22 cellular contexts compared by ENCODE assay signal in genomic region chr11:128941573-128942271, GRCh38. TPM values are rescaled to one million over a fixed set of nuclear protein-coding genes. Genes with fewer than 3 reads are reported as not detected.
DNase-seq lines count a peak whose midpoint lies in the region; ATAC-seq and TF ChIP-seq lines count a peak whose summit lies in the region.
"Had no signal": no experiment of that assay in that cellular context is flagged by ENCODE, and none has a peak within 500 bp of the region (broad histone marks: within the 10 kb centered on the region; RNA-seq: fewer than 3 reads in every experiment).

No MANE protein-coding gene starts in this region.

- no peaks in the 10 kb centered on the region for H3K4me1 Mint-ChIP-seq in natural killer cell

- peaks cover 0 to 7% (median 0%) of the 10 kb centered on the region in 11 experiments; a peak in 1 of 22 replicates for H4K20me1 ChIP-seq in BLaER1 treated with 17β-estradiol and CSF1 and Interleukin-3, amounts not matched to agents 10 nM and 100 nM

- peaks cover 27 to 84% (median 65%) of the 10 kb centered on the region in 10 experiments for H3K4me1 ChIP-seq in BLaER1 treated with 17β-estradiol and CSF1 and Interleukin-3, amounts not matched to agents 10 nM and 100 nM
- H3K4me1 ChIP-seq in breast epithelium = no peaks in the 10 kb centered on the region
- H3K4me1 ChIP-seq in aorta (ENCODE audit: control insufficient read depth in 1 of 2, insufficient read depth in 2 of 2, low read length in 2 of 2) = no peaks in the 10 kb centered on the region
- H3K4me1 ChIP-seq: Caco-2, SJSA1 had no signal

- H3K27ac Mint-ChIP-seq in natural killer cell = no peak overlapping the region
- H3K27ac Mint-ChIP-seq: CD4-positive, alpha-beta T cell had no signal

- H3K36me3 ChIP-seq in BLaER1 treated with 17β-estradiol and CSF1 and Interleukin-3, amounts not matched to agents 10 nM and 100 nM = no peaks in the 10 kb centered on the region
- H3K36me3 ChIP-seq in breast epithelium = no peaks in the 10 kb centered on the region
- no peaks in the 10 kb centered on the region for H3K36me3 ChIP-seq in aorta (ENCODE audit: control insufficient read depth in 1 of 2, insufficient read depth in 2 of 2, low read length in 1 of 2)
- H3K36me3 ChIP-seq: SJSA1 had no signal

- H3K9ac ChIP-seq in BLaER1 treated with 17β-estradiol and CSF1 and Interleukin-3, amounts not matched to agents 10 nM and 100 nM = no peak overlapping the region
- H3K9ac ChIP-seq: KMS-11 had no signal

- H3K4me3 Mint-ChIP-seq in natural killer cell = no peak overlapping the region
- H3K4me3 Mint-ChIP-seq: CD4-positive, alpha-beta T cell had no signal

- TF ChIP-seq POLR2A in breast epithelium (IDR thresholded peaks at IDR 0.05) = no peak

- H3K27ac ChIP-seq in BLaER1 treated with 17β-estradiol and CSF1 and Interleukin-3, amounts not matched to agents 10 nM and 100 nM = no peak overlapping the region; a peak in 1 of 22 replicates
- peak overlapping the region; percentile 76 to 80 for H3K27ac ChIP-seq in breast epithelium
- no peak overlapping the region for H3K27ac ChIP-seq in aorta (ENCODE audit: low read depth in 1 of 2, low read length in 2 of 2)
- H3K27ac ChIP-seq: KMS-11, PC-9, SJSA1 had no signal

- H3K36me3 Mint-ChIP-seq in natural killer cell = no peaks in the 10 kb centered on the region

- intact Hi-C loops in breast epithelium (cut with DNase I; ENCODE audit: low total_unique reads) (loop anchor here (5.0 kb wide), 1 partner anchor 1154 kb away; no protein-coding TSS in a partner anchor), posterior vena cava (cut with DNase I) (no loop called here), natural killer cell (cut with micrococcal nuclease) (no loop called here), aorta (cut with DNase I) (no loop called here)

- 88 to 92% methylated on average over 14 of the region's 14 CpGs for WGBS in aorta, 2 donors

- H3K4me2 ChIP-seq in BLaER1 treated with 17β-estradiol and CSF1 and Interleukin-3, amounts not matched to agents 10 nM and 100 nM = peak overlapping the region; percentile 54 to 78 (median 62); a peak in 21 of 22 replicates
- H3K4me2 ChIP-seq: KMS-11, PC-9 had no signal

- H3K9me3 Mint-ChIP-seq in natural killer cell = no peaks in the 10 kb centered on the region
- H3K9me3 Mint-ChIP-seq: CD4-positive, alpha-beta T cell had no signal

- no peak for DNase-seq in breast epithelium (ENCODE audit: low spot score in 2 of 2)
- DNase-seq in posterior vena cava (ENCODE audit: low spot score) = peak; percentile 64
- DNase-seq in natural killer cell = no peak
- DNase-seq in aorta = no peak
- no peak for DNase-seq in NCI-H1417 (lab: John Stamatoyannopoulos, UW)
- DNase-seq: 8988T; Caco-2; CD4-positive, alpha-beta T cell; HCEC 1CT; NCI-H1417 treated with DMSO at 0.1 percent for 48 hours; NCI-H187 treated with DMSO at 0.1 percent for 48 hours; NCI-H2227 treated with DMSO at 0.1 percent for 48 hours; NCI-H524; NCI-H82; PC-9 had no signal

- H3K27me3 ChIP-seq in BLaER1 treated with 17β-estradiol and CSF1 and Interleukin-3, amounts not matched to agents 10 nM and 100 nM = peaks cover 0 to 24% (median 0%) of the 10 kb centered on the region in 11 experiments; a peak in 5 of 22 replicates
- H3K27me3 ChIP-seq in breast epithelium (peaks cover 0 to 28% of the 10 kb centered on the region in 2 donors), aorta (ENCODE audit: control insufficient read depth in 1 of 2, insufficient read depth in 2 of 2, low read length in 1 of 2) (no peaks in the 10 kb centered on the region)
- H3K27me3 ChIP-seq: SJSA1 had no signal

- H3K4me3 ChIP-seq in BLaER1 treated with 17β-estradiol and CSF1 and Interleukin-3, amounts not matched to agents 10 nM and 100 nM = no peak overlapping the region
- H3K4me3 ChIP-seq in breast epithelium = no peak overlapping the region
- no peak overlapping the region for H3K4me3 ChIP-seq in aorta (ENCODE audit: low read length in 2 of 2)
- H3K4me3 ChIP-seq: PC-9, SJSA1 had no signal

- peak; percentile 63 for ATAC-seq in esophagus mucosa
- no peak for ATAC-seq in natural killer cell
- no peak for ATAC-seq in aorta (ENCODE audit: low FRiP score)
- ATAC-seq in HG03469 (IDR thresholded peaks at IDR 0.05; ENCODE audit: unreplicated experiment) = no peak

- peaks cover 8 to 22% of the 10 kb centered on the region in 2 donors for H3K27me3 Mint-ChIP-seq in natural killer cell (ENCODE audit: low read depth in 2 of 2)

- H3K9me3 ChIP-seq in BLaER1 treated with 17β-estradiol and CSF1 and Interleukin-3, amounts not matched to agents 10 nM and 100 nM (replicated peaks in 1 of 11) = no peaks in the 10 kb centered on the region
- H3K9me3 ChIP-seq in breast epithelium (no peaks in the 10 kb centered on the region), aorta (ENCODE audit: control insufficient read depth, low read length) (no peaks in the 10 kb centered on the region)
- H3K9me3 ChIP-seq: Caco-2, SJSA1 had no signal

- TF ChIP-seq CTCF in breast epithelium (IDR thresholded peaks at IDR 0.05) = no peak
- TF ChIP-seq CTCF in natural killer cell (IDR thresholded peaks at IDR 0.05) = no peak

RNA-seq across cellular contexts. Expression of gene TP53AIP1, which starts 0.9 kb away (rescaled TPM):
- under 1 TPM; 0.16 to 0.59 (median 0.33) TPM for total RNA-seq in breast epithelium
- total RNA-seq in esophagus mucosa = 22.2 TPM
- not detected for total RNA-seq in posterior vena cava
- total RNA-seq in natural killer cell = not detected
- not detected for total RNA-seq in aorta
- polyA plus RNA-seq in aorta = not detected
- total RNA-seq: HT1080, PC-9, SJSA1 had no signal
- polyA plus RNA-seq: AG04450 had no signal

RNA-seq across cellular contexts. Expression of gene KCNJ5, which starts 50.6 kb away (rescaled TPM):
- total RNA-seq in breast epithelium (1 to 10 TPM in 2 of 3 donors, under 1 TPM in 1; 0.98 to 8.8 (median 2.8) TPM), esophagus mucosa (0.08 TPM), posterior vena cava (1 to 10 TPM in 1 of 2 donors, under 1 TPM in 1; 0.52 to 1.9 TPM), natural killer cell (under 1 TPM; 0.09 to 0.18 (median 0.15) TPM), aorta (1 to 10 TPM; 2.0 to 3.5 TPM)
- 1 to 10 TPM in 1 of 2 donors, under 1 TPM in 1; 0.31 to 1.6 TPM for polyA plus RNA-seq in aorta
- total RNA-seq: Caco-2, HT1080, SJSA1 had no signal
- polyA plus RNA-seq: AG04450 had no signal

Comparison
In these comparisons a context has a peak if more than half of its experiments do, and no peak if none do; other contexts are left out.
1. H3K27ac ChIP-seq: peak in breast epithelium (2 of 2); none in BLaER1 treated with 17β-estradiol and CSF1 and Interleukin-3, amounts not matched to agents 10 nM and 100 nM (0 of 11) and aorta (0 of 2).
2. RNA of gene TP53AIP1, which starts 0.9 kb away (total RNA-seq): 22.2 TPM in esophagus mucosa (single experiment); 0.16 to 0.59 TPM in breast epithelium, not detected in aorta, not detected in posterior vena cava and not detected in natural killer cell; every median in the first group is over 10 times any median in the second.